Comparison of ENCODE assay signal across 18 cellular contexts in genomic region chr12:33609910-33610309, GRCh38.
A peak's percentile ranks its signal among the peaks of the same experiment; 100 is the strongest.
DNase-seq lines count a peak whose midpoint lies in the region; ATAC-seq and TF ChIP-seq lines count a peak whose summit lies in the region.
"Had no signal": no experiment of that assay in that cellular context is flagged by ENCODE, and none has a peak within 500 bp of the region (broad histone marks: within the 10 kb centered on the region; RNA-seq: fewer than 3 reads in every experiment).

No MANE protein-coding gene starts in this region.

- DNase-seq in OCI-M1 (lab: John Stamatoyannopoulos, UW) = peak; percentile 25
- peak; percentile 7 for DNase-seq in fibroblast of the aortic adventitia (ENCODE audit: low read depth)
- DNase-seq in activated naive CD4-positive, alpha-beta T cell treated with anti-CD3 and anti-CD28 coated beads, Interleukin-2, amount 50 U/mL, for 16 hours = no peak
- no peak for DNase-seq in SK-N-DZ (ENCODE audit: low spot score)
- no peak for DNase-seq in ascending aorta (ENCODE audit: low spot score in 2 of 2)
- DNase-seq: AML-193; Caco-2; Calu3; CD4-positive, alpha-beta T cell; CD8-positive, alpha-beta T cell; DMS79 treated with DMSO at 0.1 percent for 48 hours; GF-D8 had no signal

- H3K4me1 ChIP-seq in ascending aorta = no peaks in the 10 kb centered on the region
- H3K4me1 ChIP-seq: A549; BLaER1 treated with 17β-estradiol and CSF1 and Interleukin-3, amounts not matched to agents 10 nM and 100 nM; Caco-2 had no signal

- TF ChIP-seq CTCF in fibroblast of the aortic adventitia (IDR thresholded peaks at IDR 0.05; ENCODE audit: insufficient read depth, low read length) (no peak), ascending aorta (IDR thresholded peaks at IDR 0.05) (no peak)

- H3K27ac ChIP-seq in ascending aorta = no peak overlapping the region
- H3K27ac ChIP-seq: 22Rv1; A549; BLaER1 treated with 17β-estradiol and CSF1 and Interleukin-3, amounts not matched to agents 10 nM and 100 nM; C4-2B had no signal

- H3K27me3 ChIP-seq in ascending aorta = no peaks in the 10 kb centered on the region
- H3K27me3 ChIP-seq: BLaER1 treated with 17β-estradiol and CSF1 and Interleukin-3, amounts not matched to agents 10 nM and 100 nM had no signal

- H3K4me3 ChIP-seq in fibroblast of the aortic adventitia (ENCODE audit: low read depth, low read length) (no peak overlapping the region), ascending aorta (no peak overlapping the region)
- H3K4me3 ChIP-seq: A549; BLaER1 treated with 17β-estradiol and CSF1 and Interleukin-3, amounts not matched to agents 10 nM and 100 nM had no signal

- intact Hi-C loops in ascending aorta (cut with DNase I) = no loop called here

- H3K36me3 ChIP-seq in ascending aorta = no peaks in the 10 kb centered on the region
- H3K36me3 ChIP-seq: BLaER1 treated with 17β-estradiol and CSF1 and Interleukin-3, amounts not matched to agents 10 nM and 100 nM had no signal

- ATAC-seq in GM18867 (IDR thresholded peaks at IDR 0.05; ENCODE audit: unreplicated experiment) (peak; percentile 55), GM21717 (IDR thresholded peaks at IDR 0.05; ENCODE audit: unreplicated experiment) (peak; percentile 55)
- ATAC-seq: A549; CD8-positive, alpha-beta T cell had no signal

- H3K9me3 ChIP-seq in ascending aorta = no peaks in the 10 kb centered on the region
- H3K9me3 ChIP-seq: A549, Caco-2 had no signal

Comparison
In these comparisons a context has a peak if more than half of its experiments do, and no peak if none do; other contexts are left out.
1. DNase-seq: peak in OCI-M1 (single experiment) and fibroblast of the aortic adventitia (single experiment); none in activated naive CD4-positive, alpha-beta T cell treated with anti-CD3 and anti-CD28 coated beads, Interleukin-2, amount 50 U/mL, for 16 hours (single experiment), SK-N-DZ (single experiment) and ascending aorta (0 of 2).